ENCODE assay signal across 8 cellular contexts in genomic region chr1:45339694-45340558, GRCh38. TPM values are rescaled to one million over a fixed set of nuclear protein-coding genes. Genes with fewer than 3 reads are reported as not detected.
DNase-seq lines count a peak whose midpoint lies in the region; ATAC-seq, FAIRE-seq and TF ChIP-seq lines count a peak whose summit lies in the region.

Gene MUTYH, minus strand, starts transcription at chr1:45340440. Its CDS starts 5,935 bp downstream, at chr1:45334505.
Gene TOE1, plus strand, starts transcription at chr1:45340170. Its CDS starts 83 bp downstream, at chr1:45340253.

- peak within 1 kb of the TSS; percentile 91 to 95 for H3K9ac ChIP-seq in kidney (ENCODE audit: low read length in 2 of 2)

- peaks cover 11% of the 10 kb centered on the region for H3K36me3 ChIP-seq in BE2C
- peaks cover 19 to 30% of the 10 kb centered on the region in 2 donors for H3K36me3 ChIP-seq in kidney (ENCODE audit: control insufficient read depth in 1 of 2, insufficient read depth in 2 of 2, low read length in 2 of 2)

- peak within 1 kb of the TSS; percentile 81 for H3K4me3 ChIP-seq in BE2C (ENCODE audit: low read depth, low read length)
- peak within 1 kb of the TSS; percentile 96 for H3K4me3 ChIP-seq in choroid plexus epithelial cell (ENCODE audit: low read depth, low read length)
- H3K4me3 ChIP-seq in kidney (ENCODE audit: low read length in 2 of 2) = peak within 1 kb of the TSS; percentile 95 to 99

- no peaks in the 10 kb centered on the region for H3K27me3 Mint-ChIP-seq in activated CD4-positive, alpha-beta T cell treated with anti-CD3 and anti-CD28 coated beads for 36 hours

- FAIRE-seq in GM19239 (lab: Jason Lieb, UNC) (peak; percentile 90), kidney (lab: Jason Lieb, UNC) (no peak)

- peak within 1 kb of the TSS; percentile 100 for H3K27ac Mint-ChIP-seq in activated CD4-positive, alpha-beta T cell treated with anti-CD3 and anti-CD28 coated beads for 36 hours

- H3K4me1 ChIP-seq in BE2C = no peaks in the 10 kb centered on the region
- peaks cover 10 to 17% of the 10 kb centered on the region in 2 donors for H3K4me1 ChIP-seq in kidney (ENCODE audit: control insufficient read depth in 1 of 2, insufficient read depth in 1 of 2, low read depth in 1 of 2, low read length in 2 of 2)

- peak; percentile 95 for DNase-seq in BE2C
- DNase-seq in GM19239 (ENCODE audit: insufficient read length, low spot score) = peak; percentile 83
- peak; percentile 92 for DNase-seq in NCI-H524 (lab: John Stamatoyannopoulos, UW)
- peak; percentile 98 for DNase-seq in activated CD4-positive, alpha-beta T cell treated with anti-CD3 and anti-CD28 coated beads for 36 hours
- DNase-seq in choroid plexus epithelial cell (ENCODE audit: low read depth) = peak; percentile 94
- peak; percentile 98 for DNase-seq in kidney
- peak; percentile 84 to 89 for DNase-seq in stimulated activated CD4-positive, alpha-beta T cell treated with anti-CD3 and anti-CD28 coated beads, Interleukin-15, amount 100 ng/mL, for 1 hour (ENCODE audit: low read depth in 1 of 2, low spot score in 1 of 2)

- no peaks in the 10 kb centered on the region for H3K9me3 Mint-ChIP-seq in activated CD4-positive, alpha-beta T cell treated with anti-CD3 and anti-CD28 coated beads for 36 hours (ENCODE audit: low read depth)

- H3K27ac ChIP-seq in kidney (ENCODE audit: low read depth in 2 of 2, low read length in 2 of 2) = peak within 1 kb of the TSS; percentile 98

- CTCF ChIA-PET in activated CD4-positive, alpha-beta T cell treated with anti-CD3 and anti-CD28 coated beads for 36 hours (lab: Charles Lee) = interaction anchor here (0.5 to 4.4 kb wide), 22 partner anchors 9 to 968 kb away, joined by 3 to 40 read pairs (median 4); partner anchors contain the start of genes CCDC163, HECTD3, MMACHC and TESK2

- TF ChIP-seq CTCF in BE2C (IDR thresholded peaks at IDR 0.05; ENCODE audit: low read depth, low read length) = no peak
- TF ChIP-seq CTCF in choroid plexus epithelial cell (conservative IDR thresholded peaks at IDR 0.05; ENCODE audit: low read depth, low read length) = no peak
- peak; percentile 11 for TF ChIP-seq CTCF in kidney (IDR thresholded peaks at IDR 0.05; ENCODE audit: borderline replicate concordance, extremely low read depth, insufficient read depth)

- H3K9me3 ChIP-seq in BE2C (no peaks in the 10 kb centered on the region), kidney (ENCODE audit: control insufficient read depth in 1 of 2, low read length in 2 of 2) (no peaks in the 10 kb centered on the region)

- peak within 1 kb of the TSS; percentile 100 for H3K4me3 Mint-ChIP-seq in activated CD4-positive, alpha-beta T cell treated with anti-CD3 and anti-CD28 coated beads for 36 hours

- peak; percentile 78 for ATAC-seq in HG03442 (IDR thresholded peaks at IDR 0.05; ENCODE audit: unreplicated experiment)
- ATAC-seq in activated CD4-positive, alpha-beta T cell treated with anti-CD3 and anti-CD28 coated beads for 36 hours = peak; percentile 86

- POLR2A ChIA-PET in activated CD4-positive, alpha-beta T cell treated with anti-CD3 and anti-CD28 coated beads for 36 hours (lab: Charles Lee) = interaction anchor here (0.6 to 3.6 kb wide), 29 partner anchors 9 to 618 kb away, joined by 3 to 44 read pairs (median 6); partner anchors contain the start of genes AKR1A1, BTBD19, CCDC163 and EIF2B3

- no peaks in the 10 kb centered on the region for H3K27me3 ChIP-seq in BE2C

- intact Hi-C loops in activated CD4-positive, alpha-beta T cell treated with anti-CD3 and anti-CD28 coated beads for 36 hours (cut with DNase I, micrococcal nuclease) = loop anchor here (1.0 kb wide), 15 partner anchors 13 to 666 kb away; partner anchors contain the start of genes CCDC163 (in 2 of the 2), MMACHC (in 2 of the 2), TESK2 (in 2 of the 2) and UROD (in 2 of the 2)
- intact Hi-C loops in kidney (cut with DNase I) = no loop called here

- H3K36me3 Mint-ChIP-seq in activated CD4-positive, alpha-beta T cell treated with anti-CD3 and anti-CD28 coated beads for 36 hours (ENCODE audit: low read depth) = peaks cover 56% of the 10 kb centered on the region

- peaks cover 27% of the 10 kb centered on the region for H3K4me1 Mint-ChIP-seq in activated CD4-positive, alpha-beta T cell treated with anti-CD3 and anti-CD28 coated beads for 36 hours

RNA-seq across cellular contexts. Expression of gene MUTYH, which starts in this region (rescaled TPM):
- polyA plus RNA-seq in BE2C (2012; ENCODE audit: insufficient read depth, insufficient read length, low read depth) = 41.3 TPM
- total RNA-seq in activated CD4-positive, alpha-beta T cell treated with anti-CD3 and anti-CD28 coated beads for 36 hours = 10 to 100 TPM; 48.6 to 53.7 TPM
- total RNA-seq in kidney = 29.0 TPM
- 24.1 TPM for polyA plus RNA-seq in kidney (ENCODE audit: insufficient read depth, low read depth, low replicate concordance)

RNA-seq across cellular contexts. Expression of gene TOE1, which starts in this region (rescaled TPM):
- polyA plus RNA-seq in BE2C (2012; ENCODE audit: insufficient read depth, insufficient read length, low read depth) = 16.9 TPM
- 10 to 100 TPM; 29.8 to 42.3 TPM for total RNA-seq in activated CD4-positive, alpha-beta T cell treated with anti-CD3 and anti-CD28 coated beads for 36 hours
- total RNA-seq in kidney = 10.4 TPM
- 7.3 TPM for polyA plus RNA-seq in kidney (ENCODE audit: insufficient read depth, low read depth, low replicate concordance)

Comparison
In these comparisons a context has a peak if more than half of its experiments do, and no peak if none do; other contexts are left out.
1. Peak in every context shown above with its lines: DNase-seq, ATAC-seq, H3K4me3 ChIP-seq and H3K27ac ChIP-seq.